In genomic region chr1:24294757-24295371, GRCh38 we compare ENCODE assay signal across 12 cellular contexts. TPM values are rescaled to one million over a fixed set of nuclear protein-coding genes. Genes with fewer than 3 reads are reported as not detected.
DNase-seq lines count a peak whose midpoint lies in the region; ATAC-seq and TF ChIP-seq lines count a peak whose summit lies in the region.
"Had no signal": no experiment of that assay in that cellular context is flagged by ENCODE, and none has a peak within 500 bp of the region (broad histone marks: within the 10 kb centered on the region; RNA-seq: fewer than 3 reads in every experiment).

No MANE protein-coding gene starts in this region.

- H3K4me3 ChIP-seq in aorta (ENCODE audit: low read length in 2 of 2), result no peak overlapping the region

- H3K9me3 ChIP-seq in aorta (ENCODE audit: control insufficient read depth, low read length), result no peaks in the 10 kb centered on the region

- no peaks in the 10 kb centered on the region for H3K36me3 ChIP-seq in aorta (ENCODE audit: control insufficient read depth in 1 of 2, insufficient read depth in 2 of 2, low read length in 1 of 2)

- TF ChIP-seq CTCF in GM20000 (IDR thresholded peaks at IDR 0.05; ENCODE audit: extremely low read depth, missing control alignments), result no peak

- peak; percentile 58 to 79 for ATAC-seq in left cardiac atrium
- ATAC-seq in Right ventricle myocardium superior (ENCODE audit: poor library complexity), result no peak
- peak; percentile 84 for ATAC-seq in aorta (ENCODE audit: low FRiP score)
- ATAC-seq in HG03280 (IDR thresholded peaks at IDR 0.05; ENCODE audit: unreplicated experiment), result no peak

- peaks cover 0 to 2% of the 10 kb centered on the region in 2 donors for H3K4me1 ChIP-seq in aorta (ENCODE audit: control insufficient read depth in 1 of 2, insufficient read depth in 2 of 2, low read length in 2 of 2)

- DNase-seq in left cardiac atrium (peak; percentile 78), Right ventricle myocardium superior (no peak), dermis blood vessel endothelial cell (peak; percentile 64), mucosa of gallbladder (ENCODE audit: low spot score) (peak; percentile 49), aorta (peak; percentile 63 to 84), NCI-H2081 (lab: John Stamatoyannopoulos, UW) (no peak), GM20000 (ENCODE audit: low spot score) (no peak)
- DNase-seq: CD4-positive, alpha-beta memory T cell; cerebellar nuclear complex; Karpas-422; occipital lobe had no signal

- intact Hi-C loops in left cardiac atrium (cut with DNase I) (no loop called here), Right ventricle myocardium superior (cut with DNase I) (no loop called here), aorta (cut with DNase I) (no loop called here)

- WGBS in aorta, 2 donors, result 54 to 65% methylated on average over 8 of the region's 8 CpGs

- H3K27ac ChIP-seq in aorta (ENCODE audit: low read depth in 1 of 2, low read length in 2 of 2), result no peak overlapping the region

- H3K27me3 ChIP-seq in aorta (ENCODE audit: control insufficient read depth in 1 of 2, insufficient read depth in 2 of 2, low read length in 1 of 2), result no peaks in the 10 kb centered on the region

RNA-seq across cellular contexts. Expression of gene GRHL3, which starts 24.3 kb away (rescaled TPM):
- total RNA-seq in left cardiac atrium (under 1 TPM in 1 of 2 donors, not detected in 1; 0.26 TPM), Right ventricle myocardium superior (not detected), dermis blood vessel endothelial cell (not detected in 2 replicates), mucosa of gallbladder (1.4 TPM), aorta (not detected)
- under 1 TPM in 1 of 2 donors, not detected in 1; 0.08 TPM for polyA plus RNA-seq in aorta
- total RNA-seq: CD4-positive, alpha-beta memory T cell; occipital lobe had no signal
- polyA plus RNA-seq: CD4-positive, alpha-beta memory T cell had no signal

Comparison
In these comparisons a context has a peak if more than half of its experiments do, and no peak if none do; other contexts are left out.
1. ATAC-seq: peak in left cardiac atrium (2 of 2) and aorta (single experiment); none in Right ventricle myocardium superior (single experiment) and HG03280 (single experiment).
2. DNase-seq: peak in left cardiac atrium (single experiment), dermis blood vessel endothelial cell (single experiment), mucosa of gallbladder (single experiment) and aorta (2 of 2); none in Right ventricle myocardium superior (single experiment), NCI-H2081 (0 of 2) and GM20000 (single experiment).